15 cellular contexts compared by ENCODE assay signal in genomic region chr15:25683415-25683814, GRCh38.
DNase-seq lines count a peak whose midpoint lies in the region; ATAC-seq and TF ChIP-seq lines count a peak whose summit lies in the region.
"Had no signal": no experiment of that assay in that cellular context is flagged by ENCODE, and none has a peak within 500 bp of the region (broad histone marks: within the 10 kb centered on the region; RNA-seq: fewer than 3 reads in every experiment).

No MANE protein-coding gene starts in this region.

- H3K4me3 Mint-ChIP-seq in nephron progenitor cell = no peak overlapping the region
- H3K4me3 Mint-ChIP-seq: GM23338 had no signal

- H3K4me3 ChIP-seq in coronary artery (no peak overlapping the region), thoracic aorta (no peak overlapping the region)
- H3K4me3 ChIP-seq: GM23338 had no signal

- peaks cover 25 to 59% of the 10 kb centered on the region in 2 donors for H3K4me1 ChIP-seq in thoracic aorta (ENCODE audit: control insufficient read depth in 1 of 2, low read depth in 2 of 2)
- H3K4me1 ChIP-seq: BE2C had no signal

- ATAC-seq in thoracic aorta (ENCODE audit: insufficient number of reproducible peaks, low FRiP score, low read depth) (no peak), HG02973 (IDR thresholded peaks at IDR 0.05; ENCODE audit: unreplicated experiment) (no peak)

- H3K9me3 ChIP-seq in thoracic aorta = no peaks in the 10 kb centered on the region
- H3K9me3 ChIP-seq: BE2C had no signal

- no peaks in the 10 kb centered on the region for H3K36me3 Mint-ChIP-seq in nephron progenitor cell (ENCODE audit: low read depth)

- peaks cover 16% of the 10 kb centered on the region for H3K27me3 Mint-ChIP-seq in nephron progenitor cell (ENCODE audit: low read depth, poor library complexity)
- H3K27me3 Mint-ChIP-seq: CD4-positive, alpha-beta memory T cell had no signal

- no peaks in the 10 kb centered on the region for H3K27me3 ChIP-seq in thoracic aorta (replicated peaks; ENCODE audit: insufficient read depth)
- H3K27me3 ChIP-seq: BE2C had no signal

- H3K9me3 Mint-ChIP-seq in nephron progenitor cell = peaks cover 5% of the 10 kb centered on the region

- H3K27ac ChIP-seq in angular gyrus (ENCODE audit: low read depth, low read length) (peak overlapping the region; percentile 22), coronary artery (peak overlapping the region; percentile 58 to 85), thoracic aorta (peak overlapping the region; percentile 70 to 75)
- H3K27ac ChIP-seq: HL-60, RWPE1 had no signal

- no peak for TF ChIP-seq CTCF in coronary artery (IDR thresholded peaks at IDR 0.05)
- TF ChIP-seq CTCF in nephron progenitor cell (IDR thresholded peaks at IDR 0.05) = no peak
- no peak for TF ChIP-seq CTCF in thoracic aorta (IDR thresholded peaks at IDR 0.05)

- peaks cover 42% of the 10 kb centered on the region for H3K36me3 ChIP-seq in thoracic aorta
- H3K36me3 ChIP-seq: BE2C had no signal

- DNase-seq in coronary artery (ENCODE audit: low spot score) = peak; percentile 41
- no peak for DNase-seq in nephron progenitor cell
- no peak for DNase-seq in thoracic aorta (ENCODE audit: low spot score)
- DNase-seq in NCI-H2171 (lab: John Stamatoyannopoulos, UW) = no peak
- no peak for DNase-seq in activated CD8-positive, alpha-beta memory T cell treated with anti-CD3 and anti-CD28 coated beads for 24 hours
- DNase-seq: BE2C; CD4-positive, alpha-beta memory T cell; DMS79; NCI-H146; NCI-H69 had no signal

- peak overlapping the region; percentile 36 for H3K27ac Mint-ChIP-seq in nephron progenitor cell
- H3K27ac Mint-ChIP-seq: GM23338 had no signal

- H3K4me1 Mint-ChIP-seq in nephron progenitor cell = peaks cover 20% of the 10 kb centered on the region
- H3K4me1 Mint-ChIP-seq: CD4-positive, alpha-beta memory T cell had no signal

Comparison
In these comparisons a context has a peak if more than half of its experiments do, and no peak if none do; other contexts are left out.
1. H3K27ac ChIP-seq: peak in every context shown above with its lines; median percentile 72 in thoracic aorta; 72 in coronary artery; 22 in angular gyrus.